In genomic region chr7:47574473-47575328, GRCh38 we compare ENCODE assay signal across 8 cellular contexts. TPM values are rescaled to one million over a fixed set of nuclear protein-coding genes. Genes with fewer than 3 reads are reported as not detected.
A peak's percentile ranks its signal among the peaks of the same experiment; 100 is the strongest.
DNase-seq lines count a peak whose midpoint lies in the region; ATAC-seq and TF ChIP-seq lines count a peak whose summit lies in the region.
"Had no signal": no experiment of that assay in that cellular context is flagged by ENCODE, and none has a peak within 500 bp of the region (broad histone marks: within the 10 kb centered on the region; RNA-seq: fewer than 3 reads in every experiment).

No MANE protein-coding gene starts in this region.

- H3K9me3 Mint-ChIP-seq in brain: peaks cover 0 to 7% (median 0%) of the 10 kb centered on the region in 5 experiments
- H3K9me3 Mint-ChIP-seq in stimulated activated memory B cell treated with anti-CD40 and anti-IgM and Interleukin-4, amounts not matched to agents 10 μg/mL and 1 μg/mL and 100 μg/mL, for 72 hours: no peaks in the 10 kb centered on the region

- no peak for TF ChIP-seq CTCF in brain (conservative IDR thresholded peaks at IDR 0.05)

- H3K4me1 Mint-ChIP-seq in brain: peaks cover 89% of the 10 kb centered on the region
- peaks cover 85% of the 10 kb centered on the region for H3K4me1 Mint-ChIP-seq in stimulated activated memory B cell treated with anti-CD40 and anti-IgM and Interleukin-4, amounts not matched to agents 10 μg/mL and 1 μg/mL and 100 μg/mL, for 72 hours

- peaks cover 11% of the 10 kb centered on the region for H3K36me3 Mint-ChIP-seq in brain
- no peaks in the 10 kb centered on the region for H3K36me3 Mint-ChIP-seq in stimulated activated memory B cell treated with anti-CD40 and anti-IgM and Interleukin-4, amounts not matched to agents 10 μg/mL and 1 μg/mL and 100 μg/mL, for 72 hours

- H3K27ac Mint-ChIP-seq in brain: peak overlapping the region; percentile 31 to 89 (median 63)
- peak overlapping the region; percentile 53 for H3K27ac Mint-ChIP-seq in stimulated activated memory B cell treated with anti-CD40 and anti-IgM and Interleukin-4, amounts not matched to agents 10 μg/mL and 1 μg/mL and 100 μg/mL, for 72 hours

- peak; percentile 79 for ATAC-seq in GM21381 (IDR thresholded peaks at IDR 0.05; ENCODE audit: unreplicated experiment)
- peak; percentile 86 for ATAC-seq in HG03354 (IDR thresholded peaks at IDR 0.05; ENCODE audit: poor library complexity, severe bottlenecking, unreplicated experiment)
- peak; percentile 90 for ATAC-seq in stimulated activated memory B cell treated with anti-CD40 and anti-IgM and Interleukin-4, amounts not matched to agents 10 μg/mL and 1 μg/mL and 100 μg/mL, for 72 hours
- ATAC-seq: heart right ventricle had no signal

- intact Hi-C loops in posterior vena cava (cut with DNase I): loop anchor here in 1 of 2 donors (10.0 kb wide), 1 partner anchor 120 kb away; no protein-coding TSS in a partner anchor

- DNase-seq in OCI-M1 (lab: John Stamatoyannopoulos, UW) (no peak), posterior vena cava (ENCODE audit: low spot score) (no peak)
- no peak for DNase-seq in effector CD4-positive, alpha-beta T cell

- H3K4me3 Mint-ChIP-seq in brain: peak overlapping the region in 3 of 5 experiments; percentile 32 to 57 (median 38)
- H3K4me3 Mint-ChIP-seq in stimulated activated memory B cell treated with anti-CD40 and anti-IgM and Interleukin-4, amounts not matched to agents 10 μg/mL and 1 μg/mL and 100 μg/mL, for 72 hours: peak overlapping the region; percentile 28

- H3K27me3 Mint-ChIP-seq in brain: peaks cover 6% of the 10 kb centered on the region
- H3K27me3 Mint-ChIP-seq in stimulated activated memory B cell treated with anti-CD40 and anti-IgM and Interleukin-4, amounts not matched to agents 10 μg/mL and 1 μg/mL and 100 μg/mL, for 72 hours: no peaks in the 10 kb centered on the region

RNA-seq across cellular contexts. Expression of gene TNS3, which starts 7.2 kb away (rescaled TPM):
- polyA plus RNA-seq in brain (ENCODE audit: insufficient read depth, low read depth, low replicate concordance): 28.1 TPM
- 10 to 100 TPM; 64.8 to 69.3 TPM for total RNA-seq in posterior vena cava
